Comparison of ENCODE assay signal across 12 cellular contexts in the genomic region with DNA sequence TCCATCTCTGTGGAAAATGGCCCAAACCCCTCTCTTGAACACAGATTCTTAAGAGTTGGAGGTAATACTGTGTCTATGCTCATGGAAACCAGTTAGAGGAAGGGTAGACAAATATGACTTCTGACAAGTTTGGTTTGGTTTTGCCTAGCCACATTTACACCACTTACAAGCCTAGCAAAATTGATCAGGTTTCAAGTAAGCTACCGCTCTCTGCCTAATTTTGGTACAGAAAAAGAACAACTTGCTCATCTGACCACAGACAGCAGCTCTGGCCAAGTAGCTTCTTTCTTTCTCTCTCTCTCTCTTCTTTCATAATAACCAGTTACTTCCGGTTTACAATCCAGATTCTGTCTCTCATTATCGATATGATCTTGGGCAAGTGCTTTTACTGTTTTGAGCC.
DNase-seq lines count a peak whose midpoint lies in the region; ATAC-seq and TF ChIP-seq lines count a peak whose summit lies in the region.
"Had no signal": no experiment of that assay in that cellular context is flagged by ENCODE, and none has a peak within 500 bp of the region (broad histone marks: within the 10 kb centered on the region; RNA-seq: fewer than 3 reads in every experiment).

No MANE protein-coding gene starts in this region.

- H3K9me3 Mint-ChIP-seq in activated CD8-positive, alpha-beta memory T cell treated with anti-CD3 and anti-CD28 coated beads, Interleukin-2, amount 10 ng/mL, durations not matched to agents 7 days and 5 days (ENCODE audit: low read depth) = no peaks in the 10 kb centered on the region
- H3K9me3 Mint-ChIP-seq: central memory CD8-positive, alpha-beta T cell had no signal

- intact Hi-C loops in mucosa of descending colon (cut with DNase I, micrococcal nuclease) = loop anchor here in 1 of 2 donors (10.0 kb wide), 1 partner anchor 267 kb away; no protein-coding TSS in a partner anchor

- no peak overlapping the region for H3K4me3 Mint-ChIP-seq in activated CD8-positive, alpha-beta memory T cell treated with anti-CD3 and anti-CD28 coated beads, Interleukin-2, amount 10 ng/mL, durations not matched to agents 7 days and 5 days
- H3K4me3 Mint-ChIP-seq: central memory CD8-positive, alpha-beta T cell had no signal

- CTCF ChIA-PET in activated CD8-positive, alpha-beta memory T cell treated with anti-CD3 and anti-CD28 coated beads, Interleukin-2, amount 10 ng/mL, durations not matched to agents 7 days and 5 days (lab: Charles Lee) = no interaction called here

- no peaks in the 10 kb centered on the region for H3K27me3 Mint-ChIP-seq in activated CD8-positive, alpha-beta memory T cell treated with anti-CD3 and anti-CD28 coated beads, Interleukin-2, amount 10 ng/mL, durations not matched to agents 7 days and 5 days
- H3K27me3 Mint-ChIP-seq: central memory CD8-positive, alpha-beta T cell had no signal

- H3K4me1 ChIP-seq in mucosa of descending colon (ENCODE audit: low read depth) = no peaks in the 10 kb centered on the region

- H3K27ac Mint-ChIP-seq in activated CD8-positive, alpha-beta memory T cell treated with anti-CD3 and anti-CD28 coated beads, Interleukin-2, amount 10 ng/mL, durations not matched to agents 7 days and 5 days = peak overlapping the region; percentile 88

- no peak for TF ChIP-seq CTCF in mucosa of descending colon (IDR thresholded peaks at IDR 0.05)

- H3K36me3 ChIP-seq in mucosa of descending colon (ENCODE audit: low read depth) = no peaks in the 10 kb centered on the region

- H3K36me3 Mint-ChIP-seq in activated CD8-positive, alpha-beta memory T cell treated with anti-CD3 and anti-CD28 coated beads, Interleukin-2, amount 10 ng/mL, durations not matched to agents 7 days and 5 days = no peaks in the 10 kb centered on the region

- peak; percentile 67 for ATAC-seq in activated CD8-positive, alpha-beta memory T cell treated with anti-CD3 and anti-CD28 coated beads, Interleukin-2, amount 10 ng/mL, durations not matched to agents 7 days and 5 days
- ATAC-seq in GM21619 (IDR thresholded peaks at IDR 0.05; ENCODE audit: unreplicated experiment) (peak; percentile 82), HG03378 (IDR thresholded peaks at IDR 0.05; ENCODE audit: unreplicated experiment) (peak; percentile 66), mucosa of descending colon (no peak)
- ATAC-seq: K562 had no signal

- DNase-seq in activated CD8-positive, alpha-beta memory T cell treated with anti-CD3 and anti-CD28 coated beads, Interleukin-2, amount 10 ng/mL, durations not matched to agents 7 days and 5 days = peak; percentile 40
- DNase-seq in activated CD8-positive, alpha-beta memory T cell treated with anti-CD3 and anti-CD28 coated beads, Interleukin-2, amount 50 U/mL, for 4 hours = no peak
- peak; percentile 0 for DNase-seq in iris pigment epithelial cell (ENCODE audit: low read depth)
- no peak for DNase-seq in occipital lobe (lab: John Stamatoyannopoulos, UW)
- DNase-seq in mucosa of descending colon = no peak
- DNase-seq in iPS-NIHi7 (ENCODE audit: extremely low spot score) = no peak
- DNase-seq: ACHN; activated CD4-positive, alpha-beta T cell treated with anti-CD3 and anti-CD28 coated beads for 1 hour had no signal

- H3K4me1 Mint-ChIP-seq in activated CD8-positive, alpha-beta memory T cell treated with anti-CD3 and anti-CD28 coated beads, Interleukin-2, amount 10 ng/mL, durations not matched to agents 7 days and 5 days = peaks cover 15% of the 10 kb centered on the region
- H3K4me1 Mint-ChIP-seq: central memory CD8-positive, alpha-beta T cell had no signal

- H3K4me3 ChIP-seq in mucosa of descending colon = no peak overlapping the region
- H3K4me3 ChIP-seq: K562 had no signal

- H3K9me3 ChIP-seq in mucosa of descending colon = no peaks in the 10 kb centered on the region

Comparison
In these comparisons a context has a peak if more than half of its experiments do, and no peak if none do; other contexts are left out.
1. DNase-seq: peak in activated CD8-positive, alpha-beta memory T cell treated with anti-CD3 and anti-CD28 coated beads, Interleukin-2, amount 10 ng/mL, durations not matched to agents 7 days and 5 days (single experiment) and iris pigment epithelial cell (single experiment); none in activated CD8-positive, alpha-beta memory T cell treated with anti-CD3 and anti-CD28 coated beads, Interleukin-2, amount 50 U/mL, for 4 hours (single experiment), occipital lobe (single experiment), mucosa of descending colon (0 of 3) and iPS-NIHi7 (single experiment).